8 cellular contexts compared by ENCODE assay signal in the genomic region with DNA sequence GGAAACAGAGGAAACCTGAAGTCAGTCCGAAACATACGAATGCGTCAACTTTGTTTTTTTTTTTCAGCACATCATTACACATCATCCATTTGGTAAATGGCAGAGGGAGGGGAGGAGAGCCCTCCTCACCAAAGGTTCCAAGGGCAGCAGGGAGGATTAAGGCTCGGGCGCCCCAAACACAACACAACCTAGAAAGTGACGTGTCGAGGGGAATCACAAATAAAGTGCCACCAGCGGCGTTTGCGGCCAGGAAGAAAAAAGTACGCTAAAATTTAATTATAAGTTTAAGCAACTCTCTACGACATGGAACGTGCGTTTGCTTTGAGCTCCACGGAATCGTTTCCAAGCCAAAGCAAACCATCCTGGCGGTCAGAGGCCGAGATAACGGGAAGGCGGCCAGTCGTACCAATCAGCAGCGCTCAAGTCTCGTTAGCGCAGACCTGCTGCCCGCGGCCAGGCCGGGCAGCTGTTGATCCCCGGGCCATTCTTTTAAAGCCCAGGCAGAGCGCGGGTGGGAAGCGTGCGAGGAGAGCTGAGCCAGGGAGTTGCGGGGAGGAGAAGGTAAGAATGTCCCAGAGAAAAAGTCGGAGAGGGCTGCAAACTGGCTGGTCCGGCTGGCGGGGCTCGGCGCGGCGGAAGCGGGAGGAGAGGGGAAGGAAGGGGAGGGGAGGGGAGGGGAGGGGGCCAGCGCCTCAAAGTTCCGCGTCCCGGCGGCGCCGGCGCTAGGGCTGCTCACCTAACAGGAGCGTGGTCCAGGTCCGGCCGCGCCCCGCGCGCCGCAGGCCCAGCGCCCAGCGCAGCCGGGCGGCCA. TPM values are rescaled to one million over a fixed set of nuclear protein-coding genes. Genes with fewer than 3 reads are reported as not detected.
DNase-seq lines count a peak whose midpoint lies in the region; ATAC-seq, FAIRE-seq and TF ChIP-seq lines count a peak whose summit lies in the region.

No MANE protein-coding gene starts in this region.

- peak overlapping the region; percentile 54 for H3K9ac ChIP-seq in neural cell (ENCODE audit: low read length)

- H3F3A ChIP-seq in neural cell (ENCODE audit: insufficient read depth, low read length, poor library complexity, severe bottlenecking), result peaks cover 3% of the 10 kb centered on the region

- TF ChIP-seq RAD21 in neural cell (conservative IDR thresholded peaks at IDR 0.05), result no peak

- peak; percentile 21 for FAIRE-seq in GM18507 (lab: Jason Lieb, UNC)

- H3K4me2 ChIP-seq in neural cell (ENCODE audit: low read length), result peak overlapping the region; percentile 85

- H4K20me1 ChIP-seq in neural cell (ENCODE audit: insufficient read depth), result peaks cover 4% of the 10 kb centered on the region

- H3K36me3 ChIP-seq in ACC112 (ENCODE audit: insufficient read depth, low read length) (no peaks in the 10 kb centered on the region), Peyer's patch (no peaks in the 10 kb centered on the region), neural cell (ENCODE audit: insufficient read depth, low read length) (no peaks in the 10 kb centered on the region), tibial nerve (no peaks in the 10 kb centered on the region)

- no peaks in the 10 kb centered on the region for H3K27me3 ChIP-seq in ACC112 (ENCODE audit: insufficient read depth, low read length)
- H3K27me3 ChIP-seq in Peyer's patch, result no peaks in the 10 kb centered on the region
- no peaks in the 10 kb centered on the region for H3K27me3 ChIP-seq in neural cell (ENCODE audit: insufficient read depth, low read depth, low read length)
- H3K27me3 ChIP-seq in tibial nerve, result no peaks in the 10 kb centered on the region

- H3K9me3 ChIP-seq in Peyer's patch, result no peaks in the 10 kb centered on the region
- no peaks in the 10 kb centered on the region for H3K9me3 ChIP-seq in neural cell (ENCODE audit: low read length)
- H3K9me3 ChIP-seq in tibial nerve, result no peaks in the 10 kb centered on the region

- TF ChIP-seq POLR2A in Peyer's patch (IDR thresholded peaks at IDR 0.05) (no peak), tibial nerve (IDR thresholded peaks at IDR 0.05) (no peak)

- peaks cover 37% of the 10 kb centered on the region for H3K4me1 ChIP-seq in ACC112 (ENCODE audit: control insufficient read depth, insufficient read depth, low read length, unreplicated experiment)
- peaks cover 0 to 13% (median 5%) of the 10 kb centered on the region in 4 donors for H3K4me1 ChIP-seq in Peyer's patch
- H3K4me1 ChIP-seq in tibial nerve, result peaks cover 0 to 26% (median 10%) of the 10 kb centered on the region in 4 donors

- H3K27ac ChIP-seq in ACC112 (ENCODE audit: low read depth, low read length) (peak overlapping the region; percentile 69), Peyer's patch (peak overlapping the region; percentile 66 to 93 (median 90)), neural cell (ENCODE audit: low read length) (no peak overlapping the region), tibial nerve (peak overlapping the region in 3 of 4 donors; percentile 69 to 89 (median 78))

- TF ChIP-seq EP300 in neural cell (conservative IDR thresholded peaks at IDR 0.05; ENCODE audit: poor library complexity, severe bottlenecking), result no peak
- TF ChIP-seq EP300 in tibial nerve (IDR thresholded peaks at IDR 0.05), result no peak

- no peak for DNase-seq in GM18507 (ENCODE audit: extremely low spot score, insufficient read length, low read depth)
- DNase-seq in Peyer's patch, result peak; percentile 69 to 81 (median 72)
- DNase-seq in activated gamma-delta T cell treated with Interleukin-2 at 50 U/mL for 16 hours, result peak; percentile 34
- DNase-seq in foreskin melanocyte, result peak; percentile 43
- DNase-seq in tibial nerve (ENCODE audit: low spot score in 2 of 2), result peak; percentile 17 to 20

- H3K4me3 ChIP-seq in ACC112 (ENCODE audit: low read depth, low read length), result peak overlapping the region; percentile 80
- H3K4me3 ChIP-seq in Peyer's patch, result peak overlapping the region; percentile 71 to 92 (median 78)
- peak overlapping the region; percentile 71 for H3K4me3 ChIP-seq in neural cell (ENCODE audit: low read length)
- H3K4me3 ChIP-seq in tibial nerve, result peak overlapping the region; percentile 38 to 83 (median 62)

- H3K9me2 ChIP-seq in neural cell (ENCODE audit: insufficient read depth, low read length), result no peaks in the 10 kb centered on the region

- TF ChIP-seq CTCF in Peyer's patch (IDR thresholded peaks at IDR 0.05) (peak in 1 of 6 experiments; percentile 7), neural cell (IDR thresholded peaks at IDR 0.05; ENCODE audit: poor library complexity, severe bottlenecking) (no peak), tibial nerve (IDR thresholded peaks at IDR 0.05) (no peak)

- WGBS in tibial nerve, 2 donors, result 1% methylated on average over 41 to 43 of the region's 61 CpGs

- peak overlapping the region; percentile 39 for H2AFZ ChIP-seq in ACC112 (ENCODE audit: low read length, unreplicated experiment)
- H2AFZ ChIP-seq in neural cell (ENCODE audit: low read depth, low read length), result peak overlapping the region; percentile 48

- ATAC-seq in HG03354 (IDR thresholded peaks at IDR 0.05; ENCODE audit: poor library complexity, severe bottlenecking, unreplicated experiment), result peak; percentile 26

- H3K79me2 ChIP-seq in ACC112 (ENCODE audit: control insufficient read depth, insufficient read depth, low read length, unreplicated experiment), result peaks cover 48% of the 10 kb centered on the region
- peaks cover 15% of the 10 kb centered on the region for H3K79me2 ChIP-seq in neural cell (replicated peaks; ENCODE audit: insufficient read depth, low read length)

TF ChIP-seq in neural cell, 6 proteins besides CTCF, POLR2A, EP300 and RAD21:
- TF ChIP-seq REST (IDR thresholded peaks at IDR 0.05; ENCODE audit: borderline replicate concordance) (no peak), POLR2AphosphoS5 (IDR thresholded peaks at IDR 0.05) (no peak), MXI1 (conservative IDR thresholded peaks at IDR 0.05; ENCODE audit: poor library complexity, severe bottlenecking) (no peak), TAF1 (IDR thresholded peaks at IDR 0.05; ENCODE audit: low read depth) (no peak), EZH2 (IDR thresholded peaks at IDR 0.05; ENCODE audit: borderline replicate concordance, insufficient read depth, low read length, poor library complexity, severe bottlenecking) (no peak), SMC3 (conservative IDR thresholded peaks at IDR 0.05; ENCODE audit: poor library complexity) (no peak)

RNA-seq across cellular contexts. Expression of gene DPY19L1, which starts 0.7 kb away (rescaled TPM):
- total RNA-seq in Peyer's patch, result 1 to 10 TPM; 4.1 to 6.8 (median 5.1) TPM
- 3.5 and 6.3 TPM in 2 replicates for polyA plus RNA-seq in neural cell
- 7.5 and 7.8 TPM in 2 replicates for polyA minus RNA-seq in neural cell
- total RNA-seq in tibial nerve, result 10 to 100 TPM; 11.1 to 14.0 (median 12.7) TPM
